In genomic region chr12:114450511-114451300, GRCh38 we compare ENCODE assay signal across 2 cellular contexts.
A peak's percentile ranks its signal among the peaks of the same experiment; 100 is the strongest.
TF ChIP-seq lines count a peak whose summit lies in the region.

No MANE protein-coding gene starts in this region.

TF ChIP-seq in GM23338, 12 proteins besides CTCF, POLR2A, EP300 and RAD21:
- TF ChIP-seq NANOG (IDR thresholded peaks at IDR 0.05; ENCODE audit: borderline replicate concordance) (no peak), JUNB (IDR thresholded peaks at IDR 0.05; ENCODE audit: unreplicated experiment) (no peak), ZNF331 (CRISPR knock-in tag; IDR thresholded peaks at IDR 0.05; ENCODE audit: low read depth) (no peak), ZNF462 (CRISPR knock-in tag; IDR thresholded peaks at IDR 0.05) (no peak), STAT1 (IDR thresholded peaks at IDR 0.05; ENCODE audit: unreplicated experiment) (no peak), CREB1 (CRISPR knock-in tag; IDR thresholded peaks at IDR 0.05; ENCODE audit: low read depth) (no peak), EZH2phosphoT487 (IDR thresholded peaks at IDR 0.05; ENCODE audit: unreplicated experiment) (no peak), EZH2 (IDR thresholded peaks at IDR 0.05; ENCODE audit: low read depth, unreplicated experiment) (peak; percentile 13), ZNF114 (CRISPR knock-in tag; IDR thresholded peaks at IDR 0.05) (no peak)
TF ChIP-seq in GM23338: peak in this region for 1.

TF ChIP-seq in H1, 55 proteins besides CTCF, POLR2A, EP300 and RAD21:
- TF ChIP-seq EZH2 (IDR thresholded peaks at IDR 0.05; ENCODE audit: low read depth, low read length, severe bottlenecking): peak; percentile 42
- TF ChIP-seq RNF2 (IDR thresholded peaks at IDR 0.05; ENCODE audit: borderline replicate concordance, low read depth, low read length, missing control alignments, poor library complexity, severe bottlenecking): peak; percentile 39
- TF ChIP-seq SAP30 (IDR thresholded peaks at IDR 0.05; ENCODE audit: insufficient read depth, insufficient replicate concordance, low read length): no peak
- 0 out of 2 replicates have a peak, but pooled peaks have one; percentile 4 for TF ChIP-seq CEBPB (IDR thresholded peaks at IDR 0.05; ENCODE audit: low read depth, low read length)
